Comparison of ENCODE assay signal across 9 cellular contexts in the genomic region with DNA sequence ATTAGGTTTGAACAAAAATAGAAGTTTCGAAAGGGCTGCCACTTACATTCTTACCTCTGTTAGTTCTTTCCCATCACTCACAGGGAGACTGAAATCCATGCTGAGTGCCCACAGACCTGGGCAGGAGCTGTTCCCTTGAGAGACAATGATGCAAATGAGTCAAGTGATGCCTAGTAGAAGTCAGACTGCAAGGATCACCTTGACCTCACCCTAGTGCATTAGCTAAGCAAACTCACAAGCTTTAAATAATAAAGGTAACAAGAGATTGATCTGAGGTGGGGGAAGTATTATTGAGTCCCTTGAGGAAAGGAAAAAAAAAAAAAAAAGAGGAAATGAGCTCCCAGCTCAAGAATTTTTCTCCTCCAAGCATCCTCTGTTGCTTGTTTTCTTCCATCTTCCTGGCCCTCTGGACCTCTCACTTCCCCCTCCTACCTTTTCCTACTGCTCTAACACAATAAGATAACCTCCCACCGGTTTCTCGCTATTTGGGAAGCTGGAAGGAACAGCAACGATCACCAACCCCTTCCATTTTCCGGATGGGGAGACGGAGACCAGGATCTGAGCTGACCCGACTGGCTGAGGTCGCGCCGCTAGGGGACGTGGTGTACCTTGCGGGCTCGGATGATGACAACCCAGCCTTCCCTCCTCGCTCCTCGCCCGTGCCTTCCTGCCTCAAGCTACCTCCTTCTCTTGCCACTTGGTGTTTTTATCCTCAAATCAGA. TPM values are rescaled to one million over a fixed set of nuclear protein-coding genes. Genes with fewer than 3 reads are reported as not detected.
DNase-seq lines count a peak whose midpoint lies in the region; ATAC-seq and TF ChIP-seq lines count a peak whose summit lies in the region.
"Had no signal": no experiment of that assay in that cellular context is flagged by ENCODE, and none has a peak within 500 bp of the region (broad histone marks: within the 10 kb centered on the region; RNA-seq: fewer than 3 reads in every experiment).

No MANE protein-coding gene starts in this region.

- DNase-seq in BJ (ENCODE audit: low read depth) (no peak), MG63 (peak; percentile 76), medulla oblongata (ENCODE audit: extremely low spot score) (peak; percentile 90), uterus (peak; percentile 57 to 64)
- DNase-seq in stimulated activated effector memory CD8-positive, alpha-beta T cell treated with anti-CD3 and anti-CD28 coated beads, Interleukin-12 subunit alpha, Interleukin-12 subunit beta, amount 100 ng/mL, for 72 hours (ENCODE audit: low spot score in 2 of 2) = no peak

- H3K27me3 ChIP-seq in BJ (ENCODE audit: control insufficient read depth, insufficient read depth, low read length) (no peaks in the 10 kb centered on the region), MG63 (no peaks in the 10 kb centered on the region), ectodermal cell (ENCODE audit: control insufficient read depth, insufficient read depth, low read length, poor library complexity, severe bottlenecking) (peaks cover 33% of the 10 kb centered on the region), uterus (peaks cover 0 to 7% of the 10 kb centered on the region in 2 donors)

- TF ChIP-seq POLR2A in uterus (IDR thresholded peaks at IDR 0.05) = no peak

- intact Hi-C loops in uterus (cut with DNase I; ENCODE audit: low total_unique reads) = no loop called here

- H3K36me3 ChIP-seq in BJ (ENCODE audit: control insufficient read depth, insufficient read depth, low read length) = no peaks in the 10 kb centered on the region
- peaks cover 56% of the 10 kb centered on the region for H3K36me3 ChIP-seq in MG63
- H3K36me3 ChIP-seq in ectodermal cell (ENCODE audit: control insufficient read depth, insufficient read depth, low read length) = no peaks in the 10 kb centered on the region
- no peaks in the 10 kb centered on the region for H3K36me3 ChIP-seq in uterus

- H3K36me3 Mint-ChIP-seq in stimulated activated effector memory CD8-positive, alpha-beta T cell treated with anti-CD3 and anti-CD28 coated beads, Interleukin-12 subunit alpha, Interleukin-12 subunit beta, amount 100 ng/mL, for 72 hours = no peaks in the 10 kb centered on the region

- H3K27ac ChIP-seq in ectodermal cell (ENCODE audit: insufficient read depth, low read depth, low read length, poor library complexity, severe bottlenecking) (no peak overlapping the region), uterus (peak overlapping the region; percentile 82 to 83)

- H3K9me3 Mint-ChIP-seq in stimulated activated effector memory CD8-positive, alpha-beta T cell treated with anti-CD3 and anti-CD28 coated beads, Interleukin-12 subunit alpha, Interleukin-12 subunit beta, amount 100 ng/mL, for 72 hours = no peaks in the 10 kb centered on the region

- H3K27ac Mint-ChIP-seq in stimulated activated effector memory CD8-positive, alpha-beta T cell treated with anti-CD3 and anti-CD28 coated beads, Interleukin-12 subunit alpha, Interleukin-12 subunit beta, amount 100 ng/mL, for 72 hours = no peak overlapping the region

- no peak for ATAC-seq in GM18873 (IDR thresholded peaks at IDR 0.05; ENCODE audit: low FRiP score, unreplicated experiment)
- ATAC-seq in stimulated activated effector memory CD8-positive, alpha-beta T cell treated with anti-CD3 and anti-CD28 coated beads, Interleukin-12 subunit alpha, Interleukin-12 subunit beta, amount 100 ng/mL, for 72 hours = no peak
- no peak for ATAC-seq in HG03175 (IDR thresholded peaks at IDR 0.05; ENCODE audit: unreplicated experiment)

- H3K9me3 ChIP-seq in MG63 (no peaks in the 10 kb centered on the region), ectodermal cell (ENCODE audit: control insufficient read depth, low read length) (no peaks in the 10 kb centered on the region), uterus (no peaks in the 10 kb centered on the region)

- H3K4me1 Mint-ChIP-seq in stimulated activated effector memory CD8-positive, alpha-beta T cell treated with anti-CD3 and anti-CD28 coated beads, Interleukin-12 subunit alpha, Interleukin-12 subunit beta, amount 100 ng/mL, for 72 hours = peaks cover 7% of the 10 kb centered on the region

- H3K4me1 ChIP-seq in ectodermal cell (ENCODE audit: control insufficient read depth, insufficient read depth, low read length) (peaks cover 10% of the 10 kb centered on the region), uterus (no peaks in the 10 kb centered on the region)

- 7 to 8% methylated on average over 16 of the region's 16 CpGs for WGBS in ectodermal cell, 2 experiments

- POLR2A ChIA-PET in BJ (lab: Charles Lee) = interaction anchor here (0.6 to 1.1 kb wide), 4 partner anchors 59 to 394 kb away, joined by 4 to 6 read pairs (median 4); no protein-coding TSS in a partner anchor

- no peak overlapping the region for H3K4me3 Mint-ChIP-seq in stimulated activated effector memory CD8-positive, alpha-beta T cell treated with anti-CD3 and anti-CD28 coated beads, Interleukin-12 subunit alpha, Interleukin-12 subunit beta, amount 100 ng/mL, for 72 hours

- peak; percentile 94 for TF ChIP-seq CTCF in BJ (IDR thresholded peaks at IDR 0.05; ENCODE audit: insufficient read depth, low read depth, low read length)
- TF ChIP-seq CTCF in uterus (IDR thresholded peaks at IDR 0.05) = peak; percentile 16 to 54 (median 33)

- H3K4me3 ChIP-seq in BJ (ENCODE audit: low read depth, low read length) = peak overlapping the region; percentile 95
- H3K4me3 ChIP-seq in MG63 = peak overlapping the region; percentile 82
- peak overlapping the region; percentile 59 for H3K4me3 ChIP-seq in ectodermal cell (ENCODE audit: insufficient read depth, low read depth, low read length)
- H3K4me3 ChIP-seq in uterus = peak overlapping the region; percentile 47 to 57

- CTCF ChIA-PET in BJ (lab: Yijun Ruan, JAX) = interaction anchor here (0.7 to 2.3 kb wide), 22 partner anchors 14 to 395 kb away, joined by 3 to 12 read pairs (median 3); no protein-coding TSS in a partner anchor

RNA-seq across cellular contexts. Expression of a gene that starts 2.0 kb away (rescaled TPM):
- polyA plus RNA-seq in BJ (2011; rRNA removed) = 211 and 224 TPM in 2 replicates
- polyA minus RNA-seq in BJ (2011; rRNA and poly(A)+ RNA removed) = 376 and 552 TPM in 2 replicates
- 168 and 199 TPM in 2 replicates for total RNA-seq in MG63 (2014; rRNA removed; shearing (Covaris generic); ENCODE audit: low replicate concordance)
- polyA plus RNA-seq in ectodermal cell (2013, experiment 1 of 4) = 17.6 TPM
- polyA plus RNA-seq in ectodermal cell (2013, experiment 2 of 4) = 17.0 TPM
- polyA plus RNA-seq in ectodermal cell (2013, experiment 3 of 4) = 13.3 TPM
- 14.5 TPM for polyA plus RNA-seq in ectodermal cell (2013, experiment 4 of 4)
- total RNA-seq in uterus = 10 to 100 TPM; 12.3 to 68.0 (median 51.0) TPM
- total RNA-seq: dermis microvascular lymphatic vessel endothelial cell had no signal

Comparison
In these comparisons a context has a peak if more than half of its experiments do, and no peak if none do; other contexts are left out.
1. DNase-seq: peak in MG63 (single experiment), medulla oblongata (single experiment) and uterus (2 of 2); none in BJ (single experiment) and stimulated activated effector memory CD8-positive, alpha-beta T cell treated with anti-CD3 and anti-CD28 coated beads, Interleukin-12 subunit alpha, Interleukin-12 subunit beta, amount 100 ng/mL, for 72 hours (0 of 2).
2. Peak in every context shown above with its lines, with median percentiles within 50 percentile points of each other: H3K4me3 ChIP-seq.